ENCODE assay signal across 24 cellular contexts in the genomic region with DNA sequence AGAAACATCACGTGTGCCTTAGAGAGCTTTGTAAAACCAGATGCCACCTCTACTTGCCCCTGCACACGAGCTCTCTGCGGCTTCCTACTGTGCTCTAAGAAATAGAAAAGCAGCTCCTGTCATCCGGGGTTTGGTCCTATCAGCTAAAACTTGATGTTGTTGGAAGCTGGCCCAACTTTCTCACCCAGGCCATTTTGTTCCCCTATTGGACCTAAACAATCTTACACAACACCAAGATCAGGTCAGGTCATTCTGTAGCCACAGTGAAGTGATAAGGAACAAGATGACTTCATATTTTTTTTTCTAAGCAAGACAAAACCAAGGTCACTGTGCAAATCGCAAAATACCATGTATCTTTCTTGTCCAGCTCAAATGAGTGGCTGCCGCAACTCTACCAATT.
DNase-seq lines count a peak whose midpoint lies in the region; ATAC-seq, FAIRE-seq and TF ChIP-seq lines count a peak whose summit lies in the region.
"Had no signal": no experiment of that assay in that cellular context is flagged by ENCODE, and none has a peak within 500 bp of the region (broad histone marks: within the 10 kb centered on the region; RNA-seq: fewer than 3 reads in every experiment).

No MANE protein-coding gene starts in this region.

- no peaks in the 10 kb centered on the region for H3K36me3 ChIP-seq in K562 (ENCODE audit: control insufficient read depth, insufficient read depth, low read length)
- no peaks in the 10 kb centered on the region for H3K36me3 ChIP-seq in right lobe of liver
- no peaks in the 10 kb centered on the region for H3K36me3 ChIP-seq in testis (ENCODE audit: low read depth, missing control alignments)
- H3K36me3 ChIP-seq: BE2C, BLaER1 had no signal

- DNase-seq in OCI-M1 (lab: John Stamatoyannopoulos, UW): peak; percentile 35
- no peak for DNase-seq in K562 (ENCODE audit: extremely low read depth in 1 of 4, low spot score in 3 of 4)
- DNase-seq in right lobe of liver: no peak
- DNase-seq in testis: peak; percentile 53
- no peak for DNase-seq in middle frontal gyrus (ENCODE audit: extremely low spot score, low spot score)
- DNase-seq in COLO829 (ENCODE audit: low spot score): no peak
- DNase-seq: 8988T; ACHN; BE2C; C1 segment of cervical spinal cord; Caco-2; Calu3; CD4-positive, alpha-beta memory T cell; CD4-positive, CD25-positive, alpha-beta regulatory T cell; CD8-positive, alpha-beta memory T cell; DMS79 treated with DMSO at 0.1 percent for 48 hours; GF-D8 had no signal

- no peaks in the 10 kb centered on the region for H4K20me1 ChIP-seq in K562 (replicated peaks; ENCODE audit: control insufficient read depth, insufficient read depth, low read length)
- H4K20me1 ChIP-seq: BLaER1 had no signal

- TF ChIP-seq RAD21 in K562 (CRISPR knock-in tag; conservative IDR thresholded peaks at IDR 0.05 in 1 of 2, IDR thresholded peaks at IDR 0.05 in 1 of 2): no peak

- CTCF ChIA-PET in K562 (lab: Yijun Ruan, JAX; ENCODE audit: low intra/inter-chr PET ratio): no interaction called here

- TF ChIP-seq POLR2A in K562 (conservative IDR thresholded peaks at IDR 0.05) (no peak), right lobe of liver (IDR thresholded peaks at IDR 0.05) (no peak), testis (IDR thresholded peaks at IDR 0.05) (no peak)

- H3K9me3 ChIP-seq in K562 (replicated peaks; ENCODE audit: control insufficient read depth, insufficient read depth, low read depth, low read length) (no peaks in the 10 kb centered on the region), right lobe of liver (no peaks in the 10 kb centered on the region), testis (no peaks in the 10 kb centered on the region)
- H3K9me3 ChIP-seq: BE2C, BLaER1 had no signal

- H3K27me3 ChIP-seq in K562 (ENCODE audit: control insufficient read depth in 2 of 2, insufficient read depth in 2 of 2, low read length in 2 of 2) (no peaks in the 10 kb centered on the region), right lobe of liver (no peaks in the 10 kb centered on the region), testis (no peaks in the 10 kb centered on the region)
- H3K27me3 ChIP-seq: BE2C, BLaER1 had no signal

- H3K9me1 ChIP-seq in K562 (ENCODE audit: control insufficient read depth, insufficient read depth, low read length): no peaks in the 10 kb centered on the region

- FAIRE-seq in K562 (lab: Jason Lieb, UNC): no peak
- FAIRE-seq: A204.1, D721Med, G401.6, GM12891, GM19239 had no signal

- H3K79me2 ChIP-seq in K562 (ENCODE audit: control insufficient read depth, insufficient read depth, low read length): no peaks in the 10 kb centered on the region

- no TSS peak for BruUV-seq in K562 (replicated peaks; lab: Mats Ljungman, UMichigan)

- intact Hi-C loops in K562 (cut with micrococcal nuclease): no loop called here
- intact Hi-C loops in right lobe of liver (cut with DNase I): no loop called here
- intact Hi-C loops in testis (cut with DNase I; ENCODE audit: low total_unique reads): no loop called here

- no peak overlapping the region for H3K9ac ChIP-seq in K562 (ENCODE audit: insufficient read depth in 1 of 2, low read depth in 2 of 2, low read length in 2 of 2)
- H3K9ac ChIP-seq: BLaER1 had no signal

- POLR2A ChIA-PET in K562 (lab: Yijun Ruan, JAX): interaction anchor here (0.7 kb wide), 1 partner anchor 19 kb away, joined by 3 read pairs; no protein-coding TSS in a partner anchor

- TF ChIP-seq CTCF in K562 (IDR thresholded peaks at IDR 0.05 in 2 of 3, conservative IDR thresholded peaks at IDR 0.05 in 1 of 3; ENCODE audit: insufficient read depth in 2 of 3, low read depth in 1 of 3, low read length in 3 of 3) (no peak), right lobe of liver (IDR thresholded peaks at IDR 0.05) (no peak), testis (IDR thresholded peaks at IDR 0.05) (no peak)

- no peak for TF ChIP-seq EP300 in K562 (IDR thresholded peaks at IDR 0.05; ENCODE audit: low read length)

- H3K4me3 ChIP-seq in K562: no peak overlapping the region
- H3K4me3 ChIP-seq in right lobe of liver: no peak overlapping the region
- H3K4me3 ChIP-seq in testis: no peak overlapping the region
- H3K4me3 ChIP-seq: BLaER1 had no signal

- H3K4me1 ChIP-seq in K562 (replicated peaks in 1 of 2; ENCODE audit: control insufficient read depth in 2 of 2, insufficient read depth in 2 of 2, low read length in 2 of 2) (no peaks in the 10 kb centered on the region), right lobe of liver (peaks cover 0 to 29% (median under 1%) of the 10 kb centered on the region in 4 donors), testis (no peaks in the 10 kb centered on the region)
- H3K4me1 ChIP-seq: BE2C, Caco-2 had no signal

- ATAC-seq in K562: no peak
- peak; percentile 20 to 60 (median 34) for ATAC-seq in right lobe of liver
- no peak for ATAC-seq in GM21360 (IDR thresholded peaks at IDR 0.05; ENCODE audit: unreplicated experiment)

- no peak overlapping the region for H3K27ac ChIP-seq in K562 (ENCODE audit: extremely low read depth, low read depth, low read length)
- no peak overlapping the region for H3K27ac ChIP-seq in right lobe of liver
- H3K27ac ChIP-seq in testis: peak overlapping the region in 1 of 2 donors; percentile 26
- H3K27ac ChIP-seq: BLaER1 had no signal

- H3K4me2 ChIP-seq in K562 (ENCODE audit: insufficient read depth, low read length): no peak overlapping the region
- H3K4me2 ChIP-seq: BLaER1 had no signal

- H2AFZ ChIP-seq in K562 (ENCODE audit: low read depth, low read length): no peak overlapping the region

- 2% methylated on average over 6 of the region's 6 CpGs for WGBS in K562 (ENCODE audit: insufficient coverage, low coverage, missing lambda C conversion rate)
- WGBS in right lobe of liver (ENCODE audit: insufficient coverage, low coverage, low lambda C conversion rate, missing lambda C conversion rate): 63% methylated on average over 6 of the region's 6 CpGs
- WGBS in testis, 2 donors: 61 to 78% methylated on average over 6 of the region's 6 CpGs

- in situ Hi-C loops in K562 (cut with MboI): no loop called here

TF ChIP-seq in K562, 482 proteins besides CTCF, POLR2A, EP300 and RAD21:
- TF ChIP-seq CEBPB (tag; IDR thresholded peaks at IDR 0.05): peak; percentile 20; the same call in 1 of the 2 replicates
- no peak for TF ChIP-seq THAP7 (CRISPR knock-in tag; IDR thresholded peaks at IDR 0.05)
- TF ChIP-seq, protein P1, sequence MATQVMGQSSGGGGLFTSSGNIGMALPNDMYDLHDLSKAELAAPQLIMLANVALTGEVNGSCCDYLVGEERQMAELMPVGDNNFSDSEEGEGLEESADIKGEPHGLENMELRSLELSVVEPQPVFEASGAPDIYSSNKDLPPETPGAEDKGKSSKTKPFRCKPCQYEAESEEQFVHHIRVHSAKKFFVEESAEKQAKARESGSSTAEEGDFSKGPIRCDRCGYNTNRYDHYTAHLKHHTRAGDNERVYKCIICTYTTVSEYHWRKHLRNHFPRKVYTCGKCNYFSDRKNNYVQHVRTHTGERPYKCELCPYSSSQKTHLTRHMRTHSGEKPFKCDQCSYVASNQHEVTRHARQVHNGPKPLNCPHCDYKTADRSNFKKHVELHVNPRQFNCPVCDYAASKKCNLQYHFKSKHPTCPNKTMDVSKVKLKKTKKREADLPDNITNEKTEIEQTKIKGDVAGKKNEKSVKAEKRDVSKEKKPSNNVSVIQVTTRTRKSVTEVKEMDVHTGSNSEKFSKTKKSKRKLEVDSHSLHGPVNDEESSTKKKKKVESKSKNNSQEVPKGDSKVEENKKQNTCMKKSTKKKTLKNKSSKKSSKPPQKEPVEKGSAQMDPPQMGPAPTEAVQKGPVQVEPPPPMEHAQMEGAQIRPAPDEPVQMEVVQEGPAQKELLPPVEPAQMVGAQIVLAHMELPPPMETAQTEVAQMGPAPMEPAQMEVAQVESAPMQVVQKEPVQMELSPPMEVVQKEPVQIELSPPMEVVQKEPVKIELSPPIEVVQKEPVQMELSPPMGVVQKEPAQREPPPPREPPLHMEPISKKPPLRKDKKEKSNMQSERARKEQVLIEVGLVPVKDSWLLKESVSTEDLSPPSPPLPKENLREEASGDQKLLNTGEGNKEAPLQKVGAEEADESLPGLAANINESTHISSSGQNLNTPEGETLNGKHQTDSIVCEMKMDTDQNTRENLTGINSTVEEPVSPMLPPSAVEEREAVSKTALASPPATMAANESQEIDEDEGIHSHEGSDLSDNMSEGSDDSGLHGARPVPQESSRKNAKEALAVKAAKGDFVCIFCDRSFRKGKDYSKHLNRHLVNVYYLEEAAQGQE (CRISPR knock-in tag; IDR thresholded peaks at IDR 0.05; ENCODE audit: low read depth): no peak

Comparison
In these comparisons a context has a peak if more than half of its experiments do, and no peak if none do; other contexts are left out.
1. DNase-seq: peak in OCI-M1 (single experiment) and testis (single experiment); none in K562 (0 of 4), right lobe of liver (0 of 3), middle frontal gyrus (single experiment) and COLO829 (single experiment).
2. ATAC-seq: peak in right lobe of liver (4 of 4); none in K562 (single experiment) and GM21360 (single experiment).